In genomic region chr3:32276279-32276841, GRCh38 we compare ENCODE assay signal across 15 cellular contexts. TPM values are rescaled to one million over a fixed set of nuclear protein-coding genes. Genes with fewer than 3 reads are reported as not detected.
DNase-seq lines count a peak whose midpoint lies in the region; ATAC-seq, FAIRE-seq and TF ChIP-seq lines count a peak whose summit lies in the region.
"Had no signal": no experiment of that assay in that cellular context is flagged by ENCODE, and none has a peak within 500 bp of the region (broad histone marks: within the 10 kb centered on the region; RNA-seq: fewer than 3 reads in every experiment).

No MANE protein-coding gene starts in this region.

- H3K27me3 Mint-ChIP-seq in chondrocyte (ENCODE audit: low read depth) (no peaks in the 10 kb centered on the region), mesothelial cell of epicardium (ENCODE audit: low read depth) (no peaks in the 10 kb centered on the region)

- FAIRE-seq in RCC 7860 (lab: Jason Lieb, UNC): no peak

- H3K36me3 Mint-ChIP-seq in chondrocyte (ENCODE audit: low read depth) (no peaks in the 10 kb centered on the region), mesothelial cell of epicardium (no peaks in the 10 kb centered on the region)
- H3K36me3 Mint-ChIP-seq: CD8-positive, alpha-beta memory T cell had no signal

- H3K27ac Mint-ChIP-seq in chondrocyte (ENCODE audit: unreplicated experiment) (peak overlapping the region; percentile 47), mesothelial cell of epicardium (peak overlapping the region; percentile 81)
- H3K27ac Mint-ChIP-seq: GM23338 had no signal

- ATAC-seq in HG03280 (IDR thresholded peaks at IDR 0.05; ENCODE audit: unreplicated experiment): no peak
- ATAC-seq: GM23338, mucosa of descending colon, SK-N-SH treated with all-trans-retinoic acid at 6 μM for 48 hours had no signal

- H3K4me3 Mint-ChIP-seq in chondrocyte (ENCODE audit: unreplicated experiment): no peak overlapping the region
- H3K4me3 Mint-ChIP-seq in mesothelial cell of epicardium: no peak overlapping the region
- H3K4me3 Mint-ChIP-seq: CD8-positive, alpha-beta memory T cell; GM23338 had no signal

- no peaks in the 10 kb centered on the region for H3K9me3 Mint-ChIP-seq in chondrocyte (ENCODE audit: low read depth)
- H3K9me3 Mint-ChIP-seq in mesothelial cell of epicardium: no peaks in the 10 kb centered on the region
- H3K9me3 Mint-ChIP-seq: CD8-positive, alpha-beta memory T cell; GM23338; IgD-negative memory B cell had no signal

- peaks cover 15% of the 10 kb centered on the region for H3K4me1 Mint-ChIP-seq in chondrocyte (ENCODE audit: low read depth)
- H3K4me1 Mint-ChIP-seq in mesothelial cell of epicardium: peaks cover 17% of the 10 kb centered on the region
- H3K4me1 Mint-ChIP-seq: CD8-positive, alpha-beta memory T cell had no signal

- no peak for TF ChIP-seq CTCF in chondrocyte (IDR thresholded peaks at IDR 0.05)
- no peak for TF ChIP-seq CTCF in mesothelial cell of epicardium (IDR thresholded peaks at IDR 0.05; ENCODE audit: unreplicated experiment)

- peak; percentile 7 for DNase-seq in DMS79 (lab: John Stamatoyannopoulos, UW)
- peak; percentile 16 for DNase-seq in NCI-H1048 (lab: John Stamatoyannopoulos, UW)
- no peak for DNase-seq in chondrocyte (ENCODE audit: low spot score)
- no peak for DNase-seq in mesothelial cell of epicardium (ENCODE audit: low spot score in 2 of 2, unreplicated experiment in 2 of 2)
- DNase-seq in NCI-H1694 treated with DMSO at 0.1 percent for 48 hours (lab: John Stamatoyannopoulos, UW): no peak
- no peak for DNase-seq in 8988T
- DNase-seq in RCC 7860 (ENCODE audit: low spot score): no peak
- DNase-seq: activated naive CD4-positive, alpha-beta T cell treated with Interleukin-2 at 50 U/mL for 16 hours; CD8-positive, alpha-beta memory T cell; mucosa of descending colon; stimulated activated CD8-positive, alpha-beta memory T cell treated with anti-CD3 and anti-CD28 coated beads, Interleukin-4, amount 100 ng/mL, for 48 hours had no signal

RNA-seq across cellular contexts. Expression of gene CMTM8, which starts 37.9 kb away (rescaled TPM):
- total RNA-seq in chondrocyte (2.3 to 3.7 TPM (median 2.5 TPM) in 3 replicates), mesothelial cell of epicardium (5.1 to 5.9 TPM (median 5.7 TPM) in 3 replicates)

Comparison
In these comparisons a context has a peak if more than half of its experiments do, and no peak if none do; other contexts are left out.
1. DNase-seq: peak in DMS79 (single experiment) and NCI-H1048 (single experiment); none in chondrocyte (single experiment), mesothelial cell of epicardium (0 of 2), NCI-H1694 treated with DMSO at 0.1 percent for 48 hours (single experiment), 8988T (single experiment) and RCC 7860 (single experiment).